13 cellular contexts compared by ENCODE assay signal in genomic region chr2:53568463-53568862, GRCh38.
DNase-seq lines count a peak whose midpoint lies in the region; ATAC-seq and TF ChIP-seq lines count a peak whose summit lies in the region.
"Had no signal": no experiment of that assay in that cellular context is flagged by ENCODE, and none has a peak within 500 bp of the region (broad histone marks: within the 10 kb centered on the region; RNA-seq: fewer than 3 reads in every experiment).

No MANE protein-coding gene starts in this region.

- no peak overlapping the region for H3K27ac Mint-ChIP-seq in activated T-helper 17 cell treated with anti-CD3 and anti-CD28 coated beads, Interleukin-2, amount 50 U/mL, for 72 hours
- no peak overlapping the region for H3K27ac Mint-ChIP-seq in activated naive CD8-positive, alpha-beta T cell treated with anti-CD3 and anti-CD28 coated beads, Interleukin-2, amount 50 U/mL, for 24 hours
- H3K27ac Mint-ChIP-seq in activated T-cell treated with anti-CD3 and anti-CD28 coated beads, Interleukin-2, amount 50 U/mL, for 24 hours = no peak overlapping the region
- H3K27ac Mint-ChIP-seq: activated naive CD4-positive, alpha-beta T cell treated with anti-CD3 and anti-CD28 coated beads, Interleukin-2, amount 50 U/mL, for 72 hours had no signal

- H3K27me3 Mint-ChIP-seq in activated T-helper 17 cell treated with anti-CD3 and anti-CD28 coated beads, Interleukin-2, amount 50 U/mL, for 72 hours = no peaks in the 10 kb centered on the region
- no peaks in the 10 kb centered on the region for H3K27me3 Mint-ChIP-seq in activated naive CD8-positive, alpha-beta T cell treated with anti-CD3 and anti-CD28 coated beads, Interleukin-2, amount 50 U/mL, for 24 hours
- no peaks in the 10 kb centered on the region for H3K27me3 Mint-ChIP-seq in activated T-cell treated with anti-CD3 and anti-CD28 coated beads, Interleukin-2, amount 50 U/mL, for 24 hours

- H3K4me3 ChIP-seq in MG63 = peak overlapping the region; percentile 13; the same call in 1 of the 2 replicates
- H3K4me3 ChIP-seq in osteoblast (ENCODE audit: insufficient read depth, low read length) = peak overlapping the region; percentile 67

- H3K36me3 ChIP-seq in MG63 (no peaks in the 10 kb centered on the region), osteoblast (ENCODE audit: insufficient read depth, low read length) (no peaks in the 10 kb centered on the region)

- H3K4me1 ChIP-seq in osteoblast (ENCODE audit: insufficient read depth, low read length) = no peaks in the 10 kb centered on the region
- H3K4me1 ChIP-seq: foreskin keratinocyte had no signal

- no peak overlapping the region for H3K4me3 Mint-ChIP-seq in activated T-helper 17 cell treated with anti-CD3 and anti-CD28 coated beads, Interleukin-2, amount 50 U/mL, for 72 hours
- H3K4me3 Mint-ChIP-seq in activated naive CD8-positive, alpha-beta T cell treated with anti-CD3 and anti-CD28 coated beads, Interleukin-2, amount 50 U/mL, for 24 hours = no peak overlapping the region
- H3K4me3 Mint-ChIP-seq in activated T-cell treated with anti-CD3 and anti-CD28 coated beads, Interleukin-2, amount 50 U/mL, for 24 hours = no peak overlapping the region

- H3K9me3 ChIP-seq in MG63 (no peaks in the 10 kb centered on the region), osteoblast (ENCODE audit: low read depth, low read length) (no peaks in the 10 kb centered on the region)

- H3K27me3 ChIP-seq in MG63 (no peaks in the 10 kb centered on the region), osteoblast (ENCODE audit: insufficient read depth, low read length) (peaks cover 2% of the 10 kb centered on the region)
- H3K27me3 ChIP-seq: foreskin keratinocyte had no signal

- peak; percentile 31 for ATAC-seq in activated T-helper 17 cell treated with anti-CD3 and anti-CD28 coated beads, Interleukin-2, amount 50 U/mL, for 72 hours (replicated peaks)
- ATAC-seq in activated naive CD8-positive, alpha-beta T cell treated with anti-CD3 and anti-CD28 coated beads, Interleukin-2, amount 50 U/mL, for 24 hours = no peak
- ATAC-seq in GM19324 (IDR thresholded peaks at IDR 0.05; ENCODE audit: low FRiP score, unreplicated experiment) (no peak), HG02571 (IDR thresholded peaks at IDR 0.05; ENCODE audit: unreplicated experiment) (no peak)
- ATAC-seq: activated naive CD4-positive, alpha-beta T cell treated with anti-CD3 and anti-CD28 coated beads, Interleukin-2, amount 50 U/mL, for 72 hours; foreskin keratinocyte; right cardiac atrium had no signal

- H3K27ac ChIP-seq in osteoblast (ENCODE audit: low read depth, low read length) = no peak overlapping the region
- H3K27ac ChIP-seq: foreskin keratinocyte had no signal

- peak; percentile 28 for DNase-seq in GM03348 (ENCODE audit: low spot score)
- DNase-seq in MG63 = no peak
- DNase-seq in osteoblast (ENCODE audit: insufficient read length, low spot score, missing footprints) = no peak
- DNase-seq in activated naive CD8-positive, alpha-beta T cell treated with anti-CD3 and anti-CD28 coated beads, Interleukin-2, amount 50 U/mL, for 24 hours = no peak
- no peak for DNase-seq in activated T-cell treated with anti-CD3 and anti-CD28 coated beads, Interleukin-2, amount 50 U/mL, for 24 hours
- DNase-seq: cortex of kidney, foreskin keratinocyte, NCI-H2081, right cardiac atrium had no signal

- H3K4me1 Mint-ChIP-seq in activated T-helper 17 cell treated with anti-CD3 and anti-CD28 coated beads, Interleukin-2, amount 50 U/mL, for 72 hours = no peaks in the 10 kb centered on the region
- no peaks in the 10 kb centered on the region for H3K4me1 Mint-ChIP-seq in activated naive CD8-positive, alpha-beta T cell treated with anti-CD3 and anti-CD28 coated beads, Interleukin-2, amount 50 U/mL, for 24 hours
- peaks cover 2% of the 10 kb centered on the region for H3K4me1 Mint-ChIP-seq in activated T-cell treated with anti-CD3 and anti-CD28 coated beads, Interleukin-2, amount 50 U/mL, for 24 hours (ENCODE audit: low read depth)

- H2AFZ ChIP-seq in osteoblast (ENCODE audit: low read length) = peak overlapping the region; percentile 94

- no peaks in the 10 kb centered on the region for H4K20me1 ChIP-seq in osteoblast (ENCODE audit: insufficient read depth, low read length)

- peak overlapping the region; percentile 88 for H3K4me2 ChIP-seq in osteoblast (ENCODE audit: insufficient read depth, low read length)

- H3K36me3 Mint-ChIP-seq in activated T-helper 17 cell treated with anti-CD3 and anti-CD28 coated beads, Interleukin-2, amount 50 U/mL, for 72 hours (ENCODE audit: low read depth) = no peaks in the 10 kb centered on the region
- H3K36me3 Mint-ChIP-seq in activated naive CD8-positive, alpha-beta T cell treated with anti-CD3 and anti-CD28 coated beads, Interleukin-2, amount 50 U/mL, for 24 hours (ENCODE audit: low read depth) = no peaks in the 10 kb centered on the region
- no peaks in the 10 kb centered on the region for H3K36me3 Mint-ChIP-seq in activated T-cell treated with anti-CD3 and anti-CD28 coated beads, Interleukin-2, amount 50 U/mL, for 24 hours (ENCODE audit: low read depth)
- H3K36me3 Mint-ChIP-seq: activated naive CD4-positive, alpha-beta T cell treated with anti-CD3 and anti-CD28 coated beads, Interleukin-2, amount 50 U/mL, for 72 hours had no signal

- H3K79me2 ChIP-seq in osteoblast (ENCODE audit: insufficient read depth, low read length) = no peaks in the 10 kb centered on the region

- TF ChIP-seq CTCF in osteoblast (IDR thresholded peaks at IDR 0.05; ENCODE audit: extremely low read depth, low read depth, low read length) = no peak

- H3K9me3 Mint-ChIP-seq in activated T-helper 17 cell treated with anti-CD3 and anti-CD28 coated beads, Interleukin-2, amount 50 U/mL, for 72 hours = no peaks in the 10 kb centered on the region
- peaks cover under 1% of the 10 kb centered on the region for H3K9me3 Mint-ChIP-seq in activated naive CD8-positive, alpha-beta T cell treated with anti-CD3 and anti-CD28 coated beads, Interleukin-2, amount 50 U/mL, for 24 hours
- H3K9me3 Mint-ChIP-seq in activated T-cell treated with anti-CD3 and anti-CD28 coated beads, Interleukin-2, amount 50 U/mL, for 24 hours = peaks cover 1% of the 10 kb centered on the region
